8 cellular contexts compared by ENCODE assay signal in genomic region chr1:25232866-25233784, GRCh38. TPM values are rescaled to one million over a fixed set of nuclear protein-coding genes. Genes with fewer than 3 reads are reported as not detected.
A peak's percentile ranks its signal among the peaks of the same experiment; 100 is the strongest.
DNase-seq lines count a peak whose midpoint lies in the region; ATAC-seq and TF ChIP-seq lines count a peak whose summit lies in the region.

No MANE protein-coding gene starts in this region.

- H3K27me3 ChIP-seq in heart left ventricle (no peaks in the 10 kb centered on the region), trophoblast cell (ENCODE audit: insufficient read depth, low read length) (no peaks in the 10 kb centered on the region)

- peaks cover 10% of the 10 kb centered on the region for H3K79me1 ChIP-seq in trophoblast cell (ENCODE audit: low read length)

- H3K9me3 ChIP-seq in heart left ventricle (no peaks in the 10 kb centered on the region), trophoblast cell (ENCODE audit: insufficient read depth, low read depth, low read length) (no peaks in the 10 kb centered on the region)

- H3K4me3 ChIP-seq in heart left ventricle (peak overlapping the region; percentile 60 to 94 (median 76)), trophoblast cell (ENCODE audit: low read depth, low read length) (peak overlapping the region; percentile 78)

- H3K79me2 ChIP-seq in trophoblast cell (ENCODE audit: control insufficient read depth, insufficient read depth, low read length, poor library complexity), result peaks cover 9% of the 10 kb centered on the region

- H2BK12ac ChIP-seq in trophoblast cell (ENCODE audit: low read length), result no peak overlapping the region

- no peak overlapping the region for H2AK5ac ChIP-seq in trophoblast cell (ENCODE audit: low read length)

- H3K18ac ChIP-seq in trophoblast cell (ENCODE audit: low read length), result peak overlapping the region; percentile 32

- H3K14ac ChIP-seq in trophoblast cell (ENCODE audit: low read length), result peak overlapping the region; percentile 65

- H3K4me1 Mint-ChIP-seq in activated naive CD8-positive, alpha-beta T cell treated with anti-CD3 and anti-CD28 coated beads, Interleukin-2, amount 10 ng/mL, durations not matched to agents 7 days and 5 days, result peaks cover 22% of the 10 kb centered on the region

- intact Hi-C loops in heart left ventricle (cut with DNase I), result no loop called here

- WGBS in heart left ventricle, 4 donors, result 23 to 25% (median 23%) methylated on average over 12 to 13 of the region's 13 CpGs
- WGBS in trophoblast cell (ENCODE audit: extremely low coverage, insufficient coverage, insufficient read length), result no CpG with 5 or more reads among the region's 13 CpGs

- peak overlapping the region; percentile 89 for H4K8ac ChIP-seq in trophoblast cell (ENCODE audit: low read depth, low read length)

- peak in 1 of 2 donors; percentile 16 for TF ChIP-seq POLR2A in heart left ventricle (IDR thresholded peaks at IDR 0.05)

- H3K4me2 ChIP-seq in trophoblast cell (ENCODE audit: low read length), result peak overlapping the region; percentile 77

- H3K4me1 ChIP-seq in heart left ventricle (peaks cover 0 to 51% (median 28%) of the 10 kb centered on the region in 12 donors), trophoblast cell (ENCODE audit: control insufficient read depth in 1 of 2, insufficient read depth in 2 of 2, low read length in 2 of 2) (peaks cover 3 to 4% of the 10 kb centered on the region in 2 experiments)

- POLR2A ChIA-PET in activated naive CD8-positive, alpha-beta T cell treated with anti-CD3 and anti-CD28 coated beads, Interleukin-2, amount 10 ng/mL, durations not matched to agents 7 days and 5 days (lab: Charles Lee), result interaction anchor here (0.6 to 3.1 kb wide), 17 partner anchors 10 to 747 kb away, joined by 3 to 82 read pairs (median 4); partner anchors contain the start of genes RSRP1 and RUNX3

- H3K27ac Mint-ChIP-seq in activated naive CD8-positive, alpha-beta T cell treated with anti-CD3 and anti-CD28 coated beads, Interleukin-2, amount 10 ng/mL, durations not matched to agents 7 days and 5 days, result no peak overlapping the region

- H4K91ac ChIP-seq in trophoblast cell (ENCODE audit: low read depth, low read length), result peak overlapping the region; percentile 85

- peak overlapping the region; percentile 93 for H4K12ac ChIP-seq in trophoblast cell (ENCODE audit: low read depth, low read length)

- no peaks in the 10 kb centered on the region for H3K9me3 Mint-ChIP-seq in activated naive CD8-positive, alpha-beta T cell treated with anti-CD3 and anti-CD28 coated beads, Interleukin-2, amount 10 ng/mL, durations not matched to agents 7 days and 5 days

- H3K36me3 ChIP-seq in heart left ventricle (peaks cover 2 to 50% (median 41%) of the 10 kb centered on the region in 9 donors), trophoblast cell (ENCODE audit: control insufficient read depth in 1 of 2, insufficient read depth in 2 of 2, low read length in 2 of 2) (peaks cover 12 to 15% of the 10 kb centered on the region in 2 experiments)

- peak overlapping the region; percentile 71 for H2BK5ac ChIP-seq in trophoblast cell (ENCODE audit: low read depth, low read length, poor library complexity)

- peak; percentile 71 for DNase-seq in COLO668 (lab: John Stamatoyannopoulos, UW; ENCODE audit: unreplicated experiment)
- peak; percentile 72 for DNase-seq in HT-29 (ENCODE audit: low spot score)
- DNase-seq in SHP77 (lab: John Stamatoyannopoulos, UW), result peak; percentile 17 to 74
- DNase-seq in activated naive CD8-positive, alpha-beta T cell treated with anti-CD3 and anti-CD28 coated beads, Interleukin-2, amount 10 ng/mL, durations not matched to agents 7 days and 5 days, result peak; percentile 55
- peak; percentile 74 to 90 (median 81) for DNase-seq in heart left ventricle
- DNase-seq in trophoblast cell, result peak; percentile 86

- no peak overlapping the region for H3K4me3 Mint-ChIP-seq in activated naive CD8-positive, alpha-beta T cell treated with anti-CD3 and anti-CD28 coated beads, Interleukin-2, amount 10 ng/mL, durations not matched to agents 7 days and 5 days

- H2BK120ac ChIP-seq in trophoblast cell (ENCODE audit: insufficient read depth, low read length, poor library complexity), result peak overlapping the region; percentile 74

- no peaks in the 10 kb centered on the region for H3K27me3 Mint-ChIP-seq in activated naive CD8-positive, alpha-beta T cell treated with anti-CD3 and anti-CD28 coated beads, Interleukin-2, amount 10 ng/mL, durations not matched to agents 7 days and 5 days

- peak overlapping the region; percentile 66 for H2AFZ ChIP-seq in trophoblast cell (ENCODE audit: insufficient read depth, low read length, poor library complexity)

- ATAC-seq in GM19395 (IDR thresholded peaks at IDR 0.05; ENCODE audit: unreplicated experiment) (peak; percentile 54), heart left ventricle (peak; percentile 83 to 93 (median 90)), GM21526 (IDR thresholded peaks at IDR 0.05; ENCODE audit: low FRiP score, unreplicated experiment) (no peak)
- ATAC-seq in activated naive CD8-positive, alpha-beta T cell treated with anti-CD3 and anti-CD28 coated beads, Interleukin-2, amount 10 ng/mL, durations not matched to agents 7 days and 5 days (ENCODE audit: low read depth), result peak; percentile 72

- H3K27ac ChIP-seq in heart left ventricle (peak overlapping the region; percentile 73 to 98 (median 92)), trophoblast cell (ENCODE audit: low read depth, low read length) (peak overlapping the region; percentile 85)

- H3K4ac ChIP-seq in trophoblast cell (ENCODE audit: low read depth, low read length), result peak overlapping the region; percentile 22

- no peak overlapping the region for H3K23ac ChIP-seq in trophoblast cell (ENCODE audit: low read length)

- peaks cover 9% of the 10 kb centered on the region for H3K36me3 Mint-ChIP-seq in activated naive CD8-positive, alpha-beta T cell treated with anti-CD3 and anti-CD28 coated beads, Interleukin-2, amount 10 ng/mL, durations not matched to agents 7 days and 5 days

- TF ChIP-seq CTCF in heart left ventricle (IDR thresholded peaks at IDR 0.05), result no peak

- peak overlapping the region; percentile 97 for H3K9ac ChIP-seq in trophoblast cell (ENCODE audit: low read length)

RNA-seq across cellular contexts. Expression of gene SYF2, which starts 0.8 kb away (rescaled TPM):
- total RNA-seq in HT-29 (2014; rRNA removed; shearing (Covaris generic)), result 18.5 and 19.0 TPM in 2 replicates
- total RNA-seq in activated naive CD8-positive, alpha-beta T cell treated with anti-CD3 and anti-CD28 coated beads, Interleukin-2, amount 10 ng/mL, durations not matched to agents 7 days and 5 days, result 10 to 100 TPM; 50.1 to 52.9 TPM
- total RNA-seq in heart left ventricle, result 10 to 100 TPM; 25.0 to 41.3 (median 31.6) TPM
- polyA plus RNA-seq in heart left ventricle, result 10 to 100 TPM; 43.1 to 60.3 TPM
- polyA plus RNA-seq in trophoblast cell (2013), result 62.1 and 63.3 TPM in 2 replicates

RNA-seq across cellular contexts. Expression of gene RSRP1, which starts 14.1 kb away (rescaled TPM):
- 99.6 and 105 TPM in 2 replicates for total RNA-seq in HT-29 (2014; rRNA removed; shearing (Covaris generic))
- 100 to 1,000 TPM; 292 to 305 TPM for total RNA-seq in activated naive CD8-positive, alpha-beta T cell treated with anti-CD3 and anti-CD28 coated beads, Interleukin-2, amount 10 ng/mL, durations not matched to agents 7 days and 5 days
- total RNA-seq in heart left ventricle, result 10 to 100 TPM; 14.4 to 51.4 (median 29.4) TPM
- 100 to 1,000 TPM in 1 of 2 donors, 10 to 100 TPM in 1; 19.3 to 114 TPM for polyA plus RNA-seq in heart left ventricle
- polyA plus RNA-seq in trophoblast cell (2013), result 42.6 and 42.9 TPM in 2 replicates

RNA-seq across cellular contexts. Expression of gene RHD, which starts 39.2 kb away (rescaled TPM):
- 0.66 TPM in 1 of 2 replicates, not detected in the other for total RNA-seq in HT-29 (2014; rRNA removed; shearing (Covaris generic))
- total RNA-seq in activated naive CD8-positive, alpha-beta T cell treated with anti-CD3 and anti-CD28 coated beads, Interleukin-2, amount 10 ng/mL, durations not matched to agents 7 days and 5 days, result not detected
- not detected for total RNA-seq in heart left ventricle
- polyA plus RNA-seq in heart left ventricle, result not detected
- polyA plus RNA-seq in trophoblast cell (2013), result not detected in 2 replicates
